14 cellular contexts compared by ENCODE assay signal in the genomic region with DNA sequence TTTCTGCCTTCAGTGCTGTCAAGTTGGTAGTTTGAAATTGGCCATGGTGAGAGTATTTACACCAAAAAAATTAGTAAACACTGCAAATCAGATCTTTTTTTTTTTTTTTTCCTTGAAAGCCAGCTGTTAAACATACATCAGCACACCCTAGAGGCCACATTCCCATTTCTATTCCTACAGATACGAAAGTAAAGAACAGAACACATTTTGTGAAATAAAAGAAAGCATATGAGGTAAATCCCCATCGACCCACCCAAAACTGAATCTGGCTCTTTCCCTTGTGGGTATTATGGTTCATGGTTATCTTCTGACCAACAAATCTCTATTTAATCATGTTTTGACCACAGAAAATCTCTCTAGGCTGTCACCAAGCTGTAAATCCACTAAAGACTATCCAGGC. TPM values are rescaled to one million over a fixed set of nuclear protein-coding genes. Genes with fewer than 3 reads are reported as not detected.
DNase-seq lines count a peak whose midpoint lies in the region; ATAC-seq, FAIRE-seq and TF ChIP-seq lines count a peak whose summit lies in the region.
"Had no signal": no experiment of that assay in that cellular context is flagged by ENCODE, and none has a peak within 500 bp of the region (broad histone marks: within the 10 kb centered on the region; RNA-seq: fewer than 3 reads in every experiment).

No MANE protein-coding gene starts in this region.

- H2BK5ac ChIP-seq in IMR-90 (ENCODE audit: low read depth, low read length, poor library complexity, severe bottlenecking): no peak overlapping the region

- H3K27ac Mint-ChIP-seq in CD8-positive, alpha-beta T cell: no peak overlapping the region
- H3K27ac Mint-ChIP-seq: CD4-positive, alpha-beta T cell; stimulated activated memory B cell treated with anti-CD40 and anti-IgM and Interleukin-4, amounts not matched to agents 10 μg/mL and 1 μg/mL and 100 μg/mL, for 72 hours had no signal

- POLR2A ChIA-PET in IMR-90 (lab: Charles Lee; ENCODE audit: unreplicated experiment): interaction anchor here (0.6 kb wide), 1 partner anchor 13 kb away, joined by 4 read pairs; no protein-coding TSS in a partner anchor
- POLR2A ChIA-PET in K562 (lab: Yijun Ruan, JAX): interaction anchor here (0.8 to 0.9 kb wide), 2 partner anchors 22 to 90 kb away, joined by 3 read pairs; no protein-coding TSS in a partner anchor
- POLR2A ChIA-PET in CD8-positive, alpha-beta T cell (lab: Charles Lee): interaction anchor here (0.6 kb wide), 1 partner anchor 331 kb away, joined by 3 read pairs; no protein-coding TSS in a partner anchor

- H3K27me3 ChIP-seq in IMR-90 (ENCODE audit: control insufficient read depth, insufficient read depth, low read length) (no peaks in the 10 kb centered on the region), K562 (ENCODE audit: control insufficient read depth in 2 of 2, insufficient read depth in 2 of 2, low read length in 2 of 2) (no peaks in the 10 kb centered on the region)
- no peaks in the 10 kb centered on the region for H3K27me3 ChIP-seq in CD8-positive, alpha-beta T cell (ENCODE audit: insufficient read depth, low read length)

- no peak for TF ChIP-seq POLR2A in IMR-90 (IDR thresholded peaks at IDR 0.05; ENCODE audit: low read depth, low read length)
- TF ChIP-seq POLR2A in K562 (conservative IDR thresholded peaks at IDR 0.05): no peak

- dilution Hi-C loops in IMR-90 (cut with HindIII; ENCODE audit: low sequenced_read_pairs, unreplicated experiment): no loop called here

- H2AK9ac ChIP-seq in IMR-90 (replicated peaks; ENCODE audit: low read depth, low read length, poor library complexity): no peak overlapping the region

- in situ Hi-C loops in IMR-90 (cut with MboI; ENCODE audit: low sequenced_read_pairs) (no loop called here), K562 (cut with MboI) (no loop called here)

- TF ChIP-seq CTCF in AG09319 (IDR thresholded peaks at IDR 0.05; ENCODE audit: low read depth, low read length): peak; percentile 25
- 0 out of 2 replicates have a peak, but pooled peaks have one; percentile 23 for TF ChIP-seq CTCF in IMR-90 (conservative IDR thresholded peaks at IDR 0.05; ENCODE audit: low read depth, low read length)
- TF ChIP-seq CTCF in K562 (IDR thresholded peaks at IDR 0.05 in 2 of 3, conservative IDR thresholded peaks at IDR 0.05 in 1 of 3; ENCODE audit: insufficient read depth in 2 of 3, low read depth in 1 of 3, low read length in 3 of 3): peak in 2 of 3 experiments; percentile 11 to 48; a peak in 2 of 6 replicates
- no peak for TF ChIP-seq CTCF in CD8-positive, alpha-beta T cell (IDR thresholded peaks at IDR 0.05)

- no peak overlapping the region for H2BK15ac ChIP-seq in IMR-90 (ENCODE audit: low read depth, low read length)

- no peak overlapping the region for H2AK5ac ChIP-seq in IMR-90 (ENCODE audit: low read depth, low read length)

- no peak overlapping the region for H4K91ac ChIP-seq in IMR-90 (ENCODE audit: insufficient read depth, low read depth, low read length)

- no peaks in the 10 kb centered on the region for H3K9me3 ChIP-seq in IMR-90 (ENCODE audit: control insufficient read depth, insufficient read depth, low read length)
- H3K9me3 ChIP-seq in K562 (replicated peaks; ENCODE audit: control insufficient read depth, insufficient read depth, low read depth, low read length): no peaks in the 10 kb centered on the region
- no peaks in the 10 kb centered on the region for H3K9me3 ChIP-seq in CD8-positive, alpha-beta T cell (ENCODE audit: low read length)

- no peaks in the 10 kb centered on the region for H3K9me1 ChIP-seq in IMR-90 (ENCODE audit: insufficient read depth, low read length)
- no peaks in the 10 kb centered on the region for H3K9me1 ChIP-seq in K562 (ENCODE audit: control insufficient read depth, insufficient read depth, low read length)

- H3K36me3 ChIP-seq in IMR-90 (ENCODE audit: control insufficient read depth, insufficient read depth, low read length) (no peaks in the 10 kb centered on the region), K562 (ENCODE audit: control insufficient read depth, insufficient read depth, low read length) (peaks cover 19% of the 10 kb centered on the region; the same call in 1 of the 3 replicates)
- H3K36me3 ChIP-seq in CD8-positive, alpha-beta T cell (ENCODE audit: insufficient read depth, low read length): no peaks in the 10 kb centered on the region

- H3K79me1 ChIP-seq in IMR-90 (ENCODE audit: low read depth in 1 of 2, low read length in 2 of 2): no peaks in the 10 kb centered on the region

- H3K27me3 Mint-ChIP-seq in CD8-positive, alpha-beta T cell (ENCODE audit: low read depth): no peaks in the 10 kb centered on the region
- H3K27me3 Mint-ChIP-seq: CD4-positive, alpha-beta T cell; stimulated activated memory B cell treated with anti-CD40 and anti-IgM and Interleukin-4, amounts not matched to agents 10 μg/mL and 1 μg/mL and 100 μg/mL, for 72 hours had no signal

- 0 out of 2 replicates have a peak, but pooled peaks have one; percentile 32 for ATAC-seq in IMR-90 (ENCODE audit: low read depth)
- ATAC-seq in K562: no peak
- ATAC-seq in CD8-positive, alpha-beta T cell: no peak
- ATAC-seq: stimulated activated memory B cell treated with anti-CD40 and anti-IgM and Interleukin-4, amounts not matched to agents 10 μg/mL and 1 μg/mL and 100 μg/mL, for 72 hours had no signal

- H3K23ac ChIP-seq in IMR-90 (ENCODE audit: low read depth, low read length): no peak overlapping the region

- H3K36me3 Mint-ChIP-seq in CD8-positive, alpha-beta T cell: peaks cover 12% of the 10 kb centered on the region

- TF ChIP-seq EP300 in K562 (IDR thresholded peaks at IDR 0.05; ENCODE audit: low read length): no peak

- no peaks in the 10 kb centered on the region for H4K20me1 ChIP-seq in IMR-90 (ENCODE audit: insufficient read depth, low read length)
- H4K20me1 ChIP-seq in K562 (replicated peaks; ENCODE audit: control insufficient read depth, insufficient read depth, low read length): no peaks in the 10 kb centered on the region

- no peak overlapping the region for H2BK120ac ChIP-seq in IMR-90 (ENCODE audit: low read depth, low read length)

- H3K9ac ChIP-seq in IMR-90 (ENCODE audit: low read depth, low read length) (no peak overlapping the region), K562 (ENCODE audit: insufficient read depth in 1 of 2, low read depth in 2 of 2, low read length in 2 of 2) (no peak overlapping the region)

- no CpG with 5 or more reads among the region's 2 CpGs for WGBS in IMR-90 (ENCODE audit: extremely low coverage in 2 of 2, insufficient read length in 1 of 2), 2 experiments
- 68% methylated on average over 2 of the region's 2 CpGs for WGBS in K562 (ENCODE audit: insufficient coverage, low coverage, missing lambda C conversion rate)

- H3K4me1 ChIP-seq in IMR-90 (ENCODE audit: control insufficient read depth, insufficient read depth, low read length) (no peaks in the 10 kb centered on the region), K562 (replicated peaks in 1 of 2; ENCODE audit: control insufficient read depth in 2 of 2, insufficient read depth in 2 of 2, low read length in 2 of 2) (no peaks in the 10 kb centered on the region)
- no peaks in the 10 kb centered on the region for H3K4me1 ChIP-seq in CD8-positive, alpha-beta T cell (ENCODE audit: insufficient read depth, low read length)

- H3K27ac ChIP-seq in IMR-90 (ENCODE audit: insufficient read depth, low read length): no peak overlapping the region
- H3K27ac ChIP-seq in K562 (ENCODE audit: extremely low read depth, low read depth, low read length): no peak overlapping the region
- no peak overlapping the region for H3K27ac ChIP-seq in CD8-positive, alpha-beta T cell (ENCODE audit: low read depth, low read length)
- H3K27ac ChIP-seq: epithelial cell of prostate had no signal

- no peaks in the 10 kb centered on the region for H3K79me2 ChIP-seq in K562 (ENCODE audit: control insufficient read depth, insufficient read depth, low read length)

- H3K18ac ChIP-seq in IMR-90 (ENCODE audit: low read depth, low read length): no peak overlapping the region

- CTCF ChIA-PET in IMR-90 (lab: Yijun Ruan, JAX): interaction anchor here (1.1 to 1.2 kb wide), 2 partner anchors 9 to 14 kb away, joined by 3 to 5 read pairs; no protein-coding TSS in a partner anchor
- CTCF ChIA-PET in K562 (lab: Yijun Ruan, JAX; ENCODE audit: low intra/inter-chr PET ratio): interaction anchor here (0.7 to 1.5 kb wide), 5 partner anchors 77 to 281 kb away, joined by 3 to 6 read pairs (median 5); no protein-coding TSS in a partner anchor
- CTCF ChIA-PET in CD8-positive, alpha-beta T cell (lab: Charles Lee): interaction anchor here (0.6 to 1.6 kb wide), 3 partner anchors 42 to 91 kb away, joined by 3 to 6 read pairs (median 3); a partner anchor contains a TSS

- H3K56ac ChIP-seq in IMR-90 (ENCODE audit: extremely low read depth, insufficient read depth, low read length): no peak overlapping the region

- intact Hi-C loops in IMR-90 (cut with micrococcal nuclease): no loop called here
- intact Hi-C loops in K562 (cut with micrococcal nuclease): loop anchor here (1.0 kb wide), 1 partner anchor 89 kb away; no protein-coding TSS in a partner anchor
- intact Hi-C loops in CD8-positive, alpha-beta T cell (cut with DNase I, micrococcal nuclease): no loop called here

- DNase-seq in AG09319 (ENCODE audit: extremely low read depth, low read depth): no peak
- DNase-seq in IMR-90: peak; percentile 12
- no peak for DNase-seq in K562 (ENCODE audit: extremely low read depth in 1 of 4, low spot score in 3 of 4)
- DNase-seq in globus pallidus (ENCODE audit: low spot score): peak; percentile 41
- no peak for DNase-seq in C1 segment of cervical spinal cord (lab: John Stamatoyannopoulos, UW)
- DNase-seq in CD8-positive, alpha-beta T cell: no peak
- DNase-seq in NOMO-1 treated with DMSO at 0.1 percent for 48 hours (lab: John Stamatoyannopoulos, UW; ENCODE audit: unreplicated experiment): no peak
- no peak for DNase-seq in activated CD4-positive, alpha-beta T cell treated with anti-CD3 and anti-CD28 coated beads for 4 hours
- DNase-seq: amygdala; CD4-positive, alpha-beta T cell; nucleus accumbens; stimulated activated CD4-positive, alpha-beta T cell treated with anti-CD3 and anti-CD28 coated beads, Interleukin-1b, Interleukin-23, amount 100 ng/mL, for 48 hours had no signal

- no peak overlapping the region for H3K4me2 ChIP-seq in IMR-90 (ENCODE audit: low read depth, low read length)
- no peak overlapping the region for H3K4me2 ChIP-seq in K562 (ENCODE audit: insufficient read depth, low read length)

- no peak overlapping the region for H2BK20ac ChIP-seq in IMR-90 (ENCODE audit: low read depth, low read length)

- no peaks in the 10 kb centered on the region for H3K9me3 Mint-ChIP-seq in CD8-positive, alpha-beta T cell
- H3K9me3 Mint-ChIP-seq: CD4-positive, alpha-beta T cell; stimulated activated memory B cell treated with anti-CD40 and anti-IgM and Interleukin-4, amounts not matched to agents 10 μg/mL and 1 μg/mL and 100 μg/mL, for 72 hours had no signal

- H3K4me3 Mint-ChIP-seq in CD8-positive, alpha-beta T cell: no peak overlapping the region
- H3K4me3 Mint-ChIP-seq: CD4-positive, alpha-beta T cell; stimulated activated memory B cell treated with anti-CD40 and anti-IgM and Interleukin-4, amounts not matched to agents 10 μg/mL and 1 μg/mL and 100 μg/mL, for 72 hours had no signal

- no peak overlapping the region for H3K14ac ChIP-seq in IMR-90 (replicated peaks; ENCODE audit: low read depth, low read length)

- no TSS peak for BruUV-seq in IMR-90 (replicated peaks; lab: Mats Ljungman, UMichigan)
- no TSS peak for BruUV-seq in K562 (replicated peaks; lab: Mats Ljungman, UMichigan)

- H3K4ac ChIP-seq in IMR-90 (ENCODE audit: low read depth, low read length): no peak overlapping the region

- H2AFZ ChIP-seq in IMR-90 (replicated peaks; ENCODE audit: low read length, poor library complexity) (no peak overlapping the region), K562 (ENCODE audit: low read depth, low read length) (no peak overlapping the region)

- no peak overlapping the region for H4K8ac ChIP-seq in IMR-90 (ENCODE audit: low read depth in 2 of 2, low read length in 2 of 2)

- no peak overlapping the region for H4K5ac ChIP-seq in IMR-90 (ENCODE audit: low read depth, low read length)

- H3K4me1 Mint-ChIP-seq in CD8-positive, alpha-beta T cell (ENCODE audit: low read depth): peaks cover 4% of the 10 kb centered on the region
- H3K4me1 Mint-ChIP-seq: stimulated activated memory B cell treated with anti-CD40 and anti-IgM and Interleukin-4, amounts not matched to agents 10 μg/mL and 1 μg/mL and 100 μg/mL, for 72 hours had no signal

- peak; percentile 10; the same call in 1 of the 2 replicates for TF ChIP-seq RAD21 in IMR-90 (IDR thresholded peaks at IDR 0.05; ENCODE audit: low read length)
- TF ChIP-seq RAD21 in K562 (CRISPR knock-in tag; conservative IDR thresholded peaks at IDR 0.05 in 1 of 2, IDR thresholded peaks at IDR 0.05 in 1 of 2): peak in 1 of 2 experiments; percentile 18; a peak in 3 of 4 replicates

- H3K4me3 ChIP-seq in IMR-90 (ENCODE audit: insufficient read depth, low read depth, low read length) (no peak overlapping the region), K562 (no peak overlapping the region)
- H3K4me3 ChIP-seq in CD8-positive, alpha-beta T cell (ENCODE audit: low read depth, low read length): no peak overlapping the region

- no peak for FAIRE-seq in K562 (lab: Jason Lieb, UNC)

RNA-seq across cellular contexts. Expression of a gene that starts 41.8 kb away (rescaled TPM):
- 4.7 and 8.3 TPM in 2 replicates for total RNA-seq in IMR-90 (2012; rRNA removed)
- 3.3 and 4.0 TPM in 2 replicates for polyA plus RNA-seq in IMR-90 (2012; rRNA removed)
- polyA plus RNA-seq in IMR-90 (2012; cell fraction: cytosol; rRNA removed): 3.6 and 3.8 TPM in 2 replicates
- 3.3 and 5.4 TPM in 2 replicates for polyA plus RNA-seq in IMR-90 (2012; cell fraction: nucleus; rRNA removed; ENCODE audit: low replicate concordance)
- 2.7 and 13.3 TPM in 2 replicates for total RNA-seq in K562 (2011; cell fraction: chromatin; rRNA removed; ENCODE audit: low replicate concordance)
- total RNA-seq in K562 (2011; cell fraction: nucleolus; rRNA removed): 3.4 and 5.0 TPM in 2 replicates
- 5.3 and 5.6 TPM in 2 replicates for total RNA-seq in K562 (2011; cell fraction: nucleoplasm; rRNA removed)
- 12.2 and 14.7 TPM in 2 replicates for total RNA-seq in K562 (2014; rRNA removed)
- 18.4 and 20.4 TPM in 2 replicates for total RNA-seq in K562 (2014; rRNA removed; fragmentation: Illumina TruSeq; extraction: Trizol)
- total RNA-seq in K562 (2015; rRNA removed; fragmentation: Illumina TruSeq; extraction: Trizol): 20.2 and 20.7 TPM in 2 replicates
- total RNA-seq in K562 (2021): 14.0 and 20.0 TPM in 2 replicates
- 9.4 and 11.3 TPM in 2 replicates for polyA plus RNA-seq in K562 (2011; rRNA removed)
- polyA plus RNA-seq in K562 (2011; cell fraction: cytosol; rRNA removed): 2.7 and 2.8 TPM in 2 replicates
- polyA plus RNA-seq in K562 (2011; cell fraction: nucleus; rRNA removed): 5.2 and 6.6 TPM in 2 replicates
- polyA plus RNA-seq in K562 (2012): 8.5 and 10.1 TPM in 2 replicates
- polyA plus RNA-seq in K562 (2014; fragmentation: Illumina TruSeq; extraction: Trizol): 11.3 and 11.6 TPM in 2 replicates
- polyA plus RNA-seq in K562 (2014; fragmentation: Nextera tagmentation; extraction: Ambion mirVana): 1 to 10 TPM; 2.6 to 2.7 TPM
- polyA plus RNA-seq in K562 (2014; rRNA removed): 14.6 and 16.5 TPM in 2 replicates
- polyA minus RNA-seq in K562 (2011; rRNA and poly(A)+ RNA removed): 9.0 and 10.2 TPM in 2 replicates
- 10.6 and 10.7 TPM in 2 replicates for polyA minus RNA-seq in K562 (2011; cell fraction: cytosol; rRNA and poly(A)+ RNA removed)
- polyA minus RNA-seq in K562 (2011; cell fraction: nucleus; rRNA and poly(A)+ RNA removed): 7.5 and 13.9 TPM in 2 replicates
- total RNA-seq in CD8-positive, alpha-beta T cell: 1 to 10 TPM; 3.8 to 5.2 TPM

RNA-seq across cellular contexts. Expression of a gene that starts 44.5 kb away (rescaled TPM):
- under 0.01 and 0.28 TPM in 2 replicates for total RNA-seq in IMR-90 (2012; rRNA removed)
- polyA plus RNA-seq in IMR-90 (2012; rRNA removed): 0.19 and 0.24 TPM in 2 replicates
- 0.12 and 0.45 TPM in 2 replicates for polyA plus RNA-seq in IMR-90 (2012; cell fraction: cytosol; rRNA removed)
- polyA plus RNA-seq in IMR-90 (2012; cell fraction: nucleus; rRNA removed; ENCODE audit: low replicate concordance): 0.04 and 0.14 TPM in 2 replicates
- 1.9 and 6.6 TPM in 2 replicates for total RNA-seq in K562 (2011; cell fraction: chromatin; rRNA removed; ENCODE audit: low replicate concordance)
- total RNA-seq in K562 (2011; cell fraction: nucleolus; rRNA removed): 1.0 and 1.7 TPM in 2 replicates
- 4.6 and 8.2 TPM in 2 replicates for total RNA-seq in K562 (2011; cell fraction: nucleoplasm; rRNA removed)
- 5.1 and 5.3 TPM in 2 replicates for total RNA-seq in K562 (2014; rRNA removed)
- 5.8 and 7.4 TPM in 2 replicates for total RNA-seq in K562 (2014; rRNA removed; fragmentation: Illumina TruSeq; extraction: Trizol)
- 4.0 and 4.4 TPM in 2 replicates for total RNA-seq in K562 (2015; rRNA removed; fragmentation: Illumina TruSeq; extraction: Trizol)
- 5.0 and 5.4 TPM in 2 replicates for total RNA-seq in K562 (2021)
- 3.2 and 3.7 TPM in 2 replicates for polyA plus RNA-seq in K562 (2011; rRNA removed)
- polyA plus RNA-seq in K562 (2011; cell fraction: cytosol; rRNA removed): 0.55 and 2.2 TPM in 2 replicates
- 1.2 and 2.1 TPM in 2 replicates for polyA plus RNA-seq in K562 (2011; cell fraction: nucleus; rRNA removed)
- 4.1 and 5.4 TPM in 2 replicates for polyA plus RNA-seq in K562 (2012)
- polyA plus RNA-seq in K562 (2014; fragmentation: Illumina TruSeq; extraction: Trizol): 7.4 and 8.5 TPM in 2 replicates
- polyA plus RNA-seq in K562 (2014; fragmentation: Nextera tagmentation; extraction: Ambion mirVana): 1 to 10 TPM; 2.3 TPM
- polyA plus RNA-seq in K562 (2014; rRNA removed): 7.0 and 7.1 TPM in 2 replicates
- polyA minus RNA-seq in K562 (2011; rRNA and poly(A)+ RNA removed): 2.0 and 3.0 TPM in 2 replicates
- polyA minus RNA-seq in K562 (2011; cell fraction: cytosol; rRNA and poly(A)+ RNA removed): 0.64 and 0.67 TPM in 2 replicates
- polyA minus RNA-seq in K562 (2011; cell fraction: nucleus; rRNA and poly(A)+ RNA removed): 1.3 and 2.2 TPM in 2 replicates
- total RNA-seq in CD8-positive, alpha-beta T cell: under 1 TPM; 0.67 to 0.90 TPM

Comparison
In these comparisons a context has a peak if more than half of its experiments do, and no peak if none do; other contexts are left out.
1. DNase-seq: peak in IMR-90 (single experiment) and globus pallidus (single experiment); none in AG09319 (single experiment), K562 (0 of 4), C1 segment of cervical spinal cord (0 of 14), CD8-positive, alpha-beta T cell (0 of 7), NOMO-1 treated with DMSO at 0.1 percent for 48 hours (single experiment) and activated CD4-positive, alpha-beta T cell treated with anti-CD3 and anti-CD28 coated beads for 4 hours (0 of 2).